Comparison of ENCODE assay signal across 8 cellular contexts in genomic region chr5:176812269-176813259, GRCh38. TPM values are rescaled to one million over a fixed set of nuclear protein-coding genes. Genes with fewer than 3 reads are reported as not detected.
DNase-seq lines count a peak whose midpoint lies in the region; ATAC-seq and TF ChIP-seq lines count a peak whose summit lies in the region.

No MANE protein-coding gene starts in this region.

- ATAC-seq in CD8-positive, alpha-beta T cell: no peak
- ATAC-seq in left lung (peak; percentile 28), HG03469 (IDR thresholded peaks at IDR 0.05; ENCODE audit: unreplicated experiment) (no peak), GM19455 (IDR thresholded peaks at IDR 0.05; ENCODE audit: unreplicated experiment) (no peak), GM19023 (IDR thresholded peaks at IDR 0.05; ENCODE audit: unreplicated experiment) (no peak)

- peaks cover 71% of the 10 kb centered on the region for H3K27me3 Mint-ChIP-seq in CD8-positive, alpha-beta T cell (ENCODE audit: low read depth)

- POLR2A ChIA-PET in CD8-positive, alpha-beta T cell (lab: Charles Lee): no interaction called here

- H3K9me3 ChIP-seq in CD8-positive, alpha-beta T cell (ENCODE audit: low read length): no peaks in the 10 kb centered on the region
- no peaks in the 10 kb centered on the region for H3K9me3 ChIP-seq in left lung

- TF ChIP-seq CTCF in CD8-positive, alpha-beta T cell (IDR thresholded peaks at IDR 0.05): no peak
- TF ChIP-seq CTCF in WI38 (IDR thresholded peaks at IDR 0.05; ENCODE audit: low read depth, low read length) (peak; percentile 46), left lung (IDR thresholded peaks at IDR 0.05) (peak in 1 of 2 donors; percentile 13)

- no peaks in the 10 kb centered on the region for H3K9me3 Mint-ChIP-seq in CD8-positive, alpha-beta T cell

- CTCF ChIA-PET in CD8-positive, alpha-beta T cell (lab: Charles Lee): no interaction called here

- H3K27ac Mint-ChIP-seq in CD8-positive, alpha-beta T cell: no peak overlapping the region

- peaks cover 4% of the 10 kb centered on the region for H3K27me3 ChIP-seq in CD8-positive, alpha-beta T cell (ENCODE audit: insufficient read depth, low read length)
- peaks cover 46 to 98% of the 10 kb centered on the region in 2 donors for H3K27me3 ChIP-seq in left lung

- H3K27ac ChIP-seq in CD8-positive, alpha-beta T cell (ENCODE audit: low read depth, low read length): no peak overlapping the region
- no peak overlapping the region for H3K27ac ChIP-seq in left lung

- intact Hi-C loops in CD8-positive, alpha-beta T cell (cut with DNase I, micrococcal nuclease): no loop called here
- intact Hi-C loops in left lung (cut with DNase I): no loop called here

- peaks cover 12% of the 10 kb centered on the region for H3K4me1 ChIP-seq in CD8-positive, alpha-beta T cell (ENCODE audit: insufficient read depth, low read length)
- peaks cover 0 to 21% of the 10 kb centered on the region in 2 donors for H3K4me1 ChIP-seq in left lung

- H3K36me3 ChIP-seq in CD8-positive, alpha-beta T cell (ENCODE audit: insufficient read depth, low read length): no peaks in the 10 kb centered on the region
- H3K36me3 ChIP-seq in left lung: no peaks in the 10 kb centered on the region

- DNase-seq in CD8-positive, alpha-beta T cell: no peak
- DNase-seq in HCEC 1CT (peak; percentile 23), left lung (no peak)
- no peak for DNase-seq in effector CD8-positive, alpha-beta T cell (lab: John Stamatoyannopoulos, UW)

- H3K36me3 Mint-ChIP-seq in CD8-positive, alpha-beta T cell: no peaks in the 10 kb centered on the region

- H3K4me3 Mint-ChIP-seq in CD8-positive, alpha-beta T cell: peak overlapping the region; percentile 26

- peaks cover 20% of the 10 kb centered on the region for H3K4me1 Mint-ChIP-seq in CD8-positive, alpha-beta T cell (ENCODE audit: low read depth)

- no peak overlapping the region for H3K4me3 ChIP-seq in CD8-positive, alpha-beta T cell (ENCODE audit: low read depth, low read length)
- H3K4me3 ChIP-seq in WI38 (ENCODE audit: low read depth, low read length): no peak overlapping the region
- H3K4me3 ChIP-seq in left lung: no peak overlapping the region

RNA-seq across cellular contexts. Expression of gene UNC5A, which starts 2.2 kb away (rescaled TPM):
- not detected for total RNA-seq in CD8-positive, alpha-beta T cell
- total RNA-seq in left lung: under 1 TPM in 1 of 2 donors, not detected in 1; 0.24 TPM
